ENCODE assay signal across 7 cellular contexts in the genomic region with DNA sequence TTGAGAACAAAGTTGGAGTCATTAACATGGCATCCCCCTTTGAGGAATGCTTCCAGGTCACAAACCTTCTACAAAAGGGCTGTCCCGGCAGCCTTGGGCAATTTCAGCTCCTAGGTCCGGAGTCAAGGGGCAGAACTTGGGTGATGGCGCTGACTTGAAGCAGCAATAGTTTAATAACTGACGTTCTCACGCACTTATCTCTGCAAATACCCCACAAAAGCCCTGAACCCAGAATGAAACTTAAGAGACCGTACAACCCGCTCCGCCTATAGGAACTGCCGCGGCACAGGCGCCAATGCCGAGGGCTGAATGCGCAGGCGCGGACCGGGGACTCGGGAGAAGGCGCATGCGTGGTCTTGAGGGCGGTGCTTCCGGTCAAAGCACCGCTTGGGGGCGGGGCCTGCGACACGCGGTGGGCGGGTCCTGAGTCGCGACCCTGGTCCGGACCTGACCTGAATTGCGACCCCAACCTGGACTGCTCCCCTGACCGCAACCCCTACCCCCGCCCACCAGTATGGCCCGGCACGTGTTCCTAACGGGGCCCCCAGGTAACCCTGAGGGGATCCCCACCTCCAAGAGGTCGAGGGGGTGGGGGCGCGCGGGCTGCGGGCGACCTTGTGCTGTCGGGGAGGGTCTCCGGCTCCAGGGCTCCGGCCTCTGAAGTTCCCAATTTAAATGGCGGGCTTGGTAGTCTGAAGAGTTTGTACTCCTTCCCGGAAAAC. TPM values are rescaled to one million over a fixed set of nuclear protein-coding genes. Genes with fewer than 3 reads are reported as not detected.
DNase-seq lines count a peak whose midpoint lies in the region; ATAC-seq and TF ChIP-seq lines count a peak whose summit lies in the region.

A gene with protein sequence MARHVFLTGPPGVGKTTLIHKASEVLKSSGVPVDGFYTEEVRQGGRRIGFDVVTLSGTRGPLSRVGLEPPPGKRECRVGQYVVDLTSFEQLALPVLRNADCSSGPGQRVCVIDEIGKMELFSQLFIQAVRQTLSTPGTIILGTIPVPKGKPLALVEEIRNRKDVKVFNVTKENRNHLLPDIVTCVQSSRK (plus strand): TSS at position 415 of the 722 bp plus-strand sequence. CDS start 100 bp downstream, at position 515.

- peak within 1 kb of the TSS; percentile 75 for H3K4me3 ChIP-seq in astrocyte of the cerebellum (ENCODE audit: low read depth, low read length)
- H3K4me3 ChIP-seq in hepatocyte: peak within 1 kb of the TSS; percentile 45

- no peaks in the 10 kb centered on the region for H3K9me3 ChIP-seq in hepatocyte (ENCODE audit: low read depth)

- no peaks in the 10 kb centered on the region for H3K36me3 ChIP-seq in hepatocyte (replicated peaks; ENCODE audit: insufficient read depth, low read depth)

- TF ChIP-seq CTCF in astrocyte of the cerebellum (IDR thresholded peaks at IDR 0.05; ENCODE audit: low read depth, low read length, missing control alignments): no peak
- no peak for TF ChIP-seq CTCF in hepatocyte (IDR thresholded peaks at IDR 0.05; ENCODE audit: poor library complexity)

- H3K4me2 ChIP-seq in hepatocyte: peak within 1 kb of the TSS; percentile 89

- H3K9me2 ChIP-seq in hepatocyte (replicated peaks; ENCODE audit: insufficient read depth): no peaks in the 10 kb centered on the region

- peak within 1 kb of the TSS; percentile 84 for H3K27ac ChIP-seq in hepatocyte

- peak; percentile 89 for TF ChIP-seq POLR2A in GM18505 (IDR thresholded peaks at IDR 0.05; ENCODE audit: borderline replicate concordance, extremely low read depth, insufficient read depth, insufficient read length)

- H4K20me1 ChIP-seq in hepatocyte (ENCODE audit: insufficient read depth, poor library complexity, severe bottlenecking): no peaks in the 10 kb centered on the region

- H2AFZ ChIP-seq in hepatocyte: peak within 1 kb of the TSS; percentile 98

- no peaks in the 10 kb centered on the region for H3K27me3 ChIP-seq in hepatocyte

- H3K4me1 ChIP-seq in hepatocyte (ENCODE audit: insufficient read depth): peaks cover 10% of the 10 kb centered on the region

- WGBS in hepatocyte (ENCODE audit: low lambda C conversion rate, missing lambda C conversion rate): under 1% methylated on average over 32 of the region's 47 CpGs

- peaks cover 42% of the 10 kb centered on the region for H3K79me2 ChIP-seq in hepatocyte

- DNase-seq in NCI-H2029 treated with DMSO at 0.1 percent for 48 hours (lab: John Stamatoyannopoulos, UW): peak; percentile 69
- peak; percentile 94 for DNase-seq in T-helper 9 cell
- peak; percentile 83 for DNase-seq in astrocyte of the cerebellum (ENCODE audit: low read depth)
- peak; percentile 97 for DNase-seq in hepatocyte (ENCODE audit: low spot score)
- peak; percentile 97 for DNase-seq in retina

- ATAC-seq in GM18505 (IDR thresholded peaks at IDR 0.05; ENCODE audit: unreplicated experiment): peak; percentile 86
- ATAC-seq in HG02970 (IDR thresholded peaks at IDR 0.05; ENCODE audit: low FRiP score, unreplicated experiment): peak; percentile 98

- in situ Hi-C loops in astrocyte of the cerebellum (cut with HindIII; ENCODE audit: low sequenced_read_pairs): no loop called here

RNA-seq across cellular contexts. Expression of the gene that starts here (rescaled TPM):
- total RNA-seq in hepatocyte: 32.1 and 43.2 TPM in 2 replicates
- polyA plus RNA-seq in hepatocyte: 52.9 and 53.8 TPM in 2 replicates

Comparison
In these comparisons a context has a peak if more than half of its experiments do, and no peak if none do; other contexts are left out.
1. Peak in every context shown above with its lines: DNase-seq, ATAC-seq, H3K4me3 ChIP-seq and H3K27ac ChIP-seq.